9 cellular contexts compared by ENCODE assay signal in the genomic region with DNA sequence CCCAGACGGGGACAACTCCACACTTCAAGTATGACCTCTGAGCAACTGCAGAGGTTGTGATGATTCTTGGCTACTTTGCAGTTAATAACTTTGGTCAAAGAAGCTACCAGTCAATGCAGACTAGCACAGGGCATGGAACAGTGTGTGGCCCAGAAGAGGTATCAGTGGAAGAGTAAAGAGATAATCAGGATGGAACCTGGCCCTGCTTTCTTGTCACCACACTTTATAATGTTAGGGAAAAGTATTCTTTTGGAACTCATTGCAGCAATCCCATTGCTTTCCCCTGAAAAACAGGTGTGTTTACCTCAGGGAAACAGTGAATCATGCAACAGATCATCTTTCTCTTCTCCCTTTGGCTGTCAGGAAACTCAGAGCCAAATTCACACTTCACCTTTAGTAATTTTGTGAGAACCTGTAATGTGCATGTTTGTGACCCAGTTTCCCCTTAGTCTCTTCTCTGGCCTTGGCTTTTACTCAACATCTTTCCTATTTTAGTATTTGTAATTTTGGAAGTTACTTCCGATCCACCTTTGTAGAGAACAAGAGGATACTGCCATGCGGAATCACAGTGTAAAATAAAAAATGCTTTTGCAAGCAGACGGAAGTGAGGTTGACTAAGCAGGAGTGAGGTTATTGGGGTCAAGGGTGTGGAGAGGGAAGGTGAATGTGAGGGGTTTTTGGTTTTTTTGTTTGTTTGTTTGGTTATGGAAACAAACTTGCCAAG. TPM values are rescaled to one million over a fixed set of nuclear protein-coding genes. Genes with fewer than 3 reads are reported as not detected.
DNase-seq lines count a peak whose midpoint lies in the region; ATAC-seq, FAIRE-seq and TF ChIP-seq lines count a peak whose summit lies in the region.
"Had no signal": no experiment of that assay in that cellular context is flagged by ENCODE, and none has a peak within 500 bp of the region (broad histone marks: within the 10 kb centered on the region; RNA-seq: fewer than 3 reads in every experiment).

No MANE protein-coding gene starts in this region.

- H3K27me3 Mint-ChIP-seq in CD8-positive, alpha-beta memory T cell, result no peaks in the 10 kb centered on the region
- peaks cover 4% of the 10 kb centered on the region; the same call in 1 of the 2 replicates for H3K27me3 Mint-ChIP-seq in HFFc6 (ENCODE audit: insufficient read depth)
- H3K27me3 Mint-ChIP-seq in activated CD4-positive, alpha-beta memory T cell treated with anti-CD3 and anti-CD28 coated beads for 36 hours, result no peaks in the 10 kb centered on the region

- H3K27ac ChIP-seq in CD8-positive, alpha-beta memory T cell (ENCODE audit: low read depth, low read length), result peak overlapping the region; percentile 40

- peak overlapping the region; percentile 73 to 97 (median 93) for H3K27ac Mint-ChIP-seq in CD8-positive, alpha-beta memory T cell
- H3K27ac Mint-ChIP-seq in HFFc6, result peak overlapping the region; percentile 44
- peak overlapping the region; percentile 85 for H3K27ac Mint-ChIP-seq in activated CD4-positive, alpha-beta memory T cell treated with anti-CD3 and anti-CD28 coated beads for 36 hours

- H3K4me3 Mint-ChIP-seq in CD8-positive, alpha-beta memory T cell, result peak overlapping the region in 6 of 7 donors; percentile 46 to 81 (median 76)
- H3K4me3 Mint-ChIP-seq in HFFc6, result no peak overlapping the region
- no peak overlapping the region for H3K4me3 Mint-ChIP-seq in activated CD4-positive, alpha-beta memory T cell treated with anti-CD3 and anti-CD28 coated beads for 36 hours

- no peak for TF ChIP-seq CTCF in HFFc6 (IDR thresholded peaks at IDR 0.05)

- H3K9me3 Mint-ChIP-seq in CD8-positive, alpha-beta memory T cell, result no peaks in the 10 kb centered on the region
- H3K9me3 Mint-ChIP-seq in HFFc6, result no peaks in the 10 kb centered on the region
- no peaks in the 10 kb centered on the region for H3K9me3 Mint-ChIP-seq in activated CD4-positive, alpha-beta memory T cell treated with anti-CD3 and anti-CD28 coated beads for 36 hours

- peaks cover 26 to 28% (median 26%) of the 10 kb centered on the region in 3 donors for H3K4me1 Mint-ChIP-seq in CD8-positive, alpha-beta memory T cell
- peaks cover 32% of the 10 kb centered on the region for H3K4me1 Mint-ChIP-seq in HFFc6 (ENCODE audit: low read depth)
- peaks cover 36% of the 10 kb centered on the region for H3K4me1 Mint-ChIP-seq in activated CD4-positive, alpha-beta memory T cell treated with anti-CD3 and anti-CD28 coated beads for 36 hours (ENCODE audit: low read depth)

- H3K36me3 Mint-ChIP-seq in CD8-positive, alpha-beta memory T cell, result peaks cover 0 to 14% (median 6%) of the 10 kb centered on the region in 3 donors
- peaks cover 7% of the 10 kb centered on the region for H3K36me3 Mint-ChIP-seq in HFFc6 (ENCODE audit: low read depth)
- peaks cover 3% of the 10 kb centered on the region for H3K36me3 Mint-ChIP-seq in activated CD4-positive, alpha-beta memory T cell treated with anti-CD3 and anti-CD28 coated beads for 36 hours

- ATAC-seq in left colon, result peak; percentile 6

- H3K4me1 ChIP-seq in CD8-positive, alpha-beta memory T cell (ENCODE audit: insufficient read depth, low read length), result peaks cover 25% of the 10 kb centered on the region

- DNase-seq in CD8-positive, alpha-beta memory T cell, result no peak
- DNase-seq in HFFc6 (no peak), left colon (no peak), NCI-H1048 (lab: John Stamatoyannopoulos, UW) (no peak), GM19239 (ENCODE audit: insufficient read length, low spot score) (no peak), DMS114 treated with DMSO at 0.1 percent for 48 hours (lab: John Stamatoyannopoulos, UW; ENCODE audit: unreplicated experiment) (no peak)
- no peak for DNase-seq in activated CD4-positive, alpha-beta memory T cell treated with anti-CD3 and anti-CD28 coated beads for 36 hours
- DNase-seq in stimulated activated CD4-positive, alpha-beta T cell treated with anti-CD3 and anti-CD28 coated beads, Interleukin-15, amount 100 ng/mL, for 24 hours, result no peak
- DNase-seq: NCI-H446 had no signal

- CTCF ChIA-PET in CD8-positive, alpha-beta memory T cell (lab: Charles Lee), result interaction anchor here (1.0 to 1.3 kb wide), 3 partner anchors 33 to 196 kb away, joined by 3 read pairs; no protein-coding TSS in a partner anchor
- CTCF ChIA-PET in activated CD4-positive, alpha-beta memory T cell treated with anti-CD3 and anti-CD28 coated beads for 36 hours (lab: Charles Lee), result interaction anchor here (1.2 kb wide), 1 partner anchor 117 kb away, joined by 3 read pairs; no protein-coding TSS in a partner anchor

- H3K36me3 ChIP-seq in CD8-positive, alpha-beta memory T cell (ENCODE audit: insufficient read depth, low read length), result no peaks in the 10 kb centered on the region

- intact Hi-C loops in activated CD4-positive, alpha-beta memory T cell treated with anti-CD3 and anti-CD28 coated beads for 36 hours (cut with micrococcal nuclease), result loop anchor here (2.0 kb wide), 1 partner anchor 32 kb away; the partner anchor contains the start of gene MXD1
- intact Hi-C loops in left colon (cut with DNase I, micrococcal nuclease), result no loop called here

- H3K4me3 ChIP-seq in CD8-positive, alpha-beta memory T cell (ENCODE audit: low read length), result no peak overlapping the region

- H3K27me3 ChIP-seq in CD8-positive, alpha-beta memory T cell (ENCODE audit: insufficient read depth, low read length, poor library complexity, severe bottlenecking), result no peaks in the 10 kb centered on the region

- FAIRE-seq in GM19239 (lab: Jason Lieb, UNC), result no peak

- no peaks in the 10 kb centered on the region for H3K9me3 ChIP-seq in CD8-positive, alpha-beta memory T cell (ENCODE audit: low read length)

- POLR2A ChIA-PET in CD8-positive, alpha-beta memory T cell (lab: Charles Lee), result interaction anchor here (0.9 to 1.3 kb wide), 2 partner anchors 33 to 141 kb away, joined by 5 to 7 read pairs; partner anchors contain the start of gene MXD1
- POLR2A ChIA-PET in activated CD4-positive, alpha-beta memory T cell treated with anti-CD3 and anti-CD28 coated beads for 36 hours (lab: Charles Lee), result interaction anchor here (0.9 to 1.8 kb wide), 6 partner anchors 14 to 346 kb away, joined by 3 to 10 read pairs (median 4); partner anchors contain the start of genes C2orf42, MXD1 and SNRPG

RNA-seq across cellular contexts. Expression of gene ASPRV1, which starts 14.2 kb away (rescaled TPM):
- under 1 TPM; 0.64 to 0.77 TPM for total RNA-seq in CD8-positive, alpha-beta memory T cell
- 0.99 TPM for polyA plus RNA-seq in CD8-positive, alpha-beta memory T cell
- under 1 TPM in 2 of 6 experiments, not detected in 4; 0.07 to 0.15 TPM for total RNA-seq in HFFc6 (2021; fragmentation: NEBNext Ultra II Directional; extraction: Animal tissue kit (Norgen Biotek cat#: 25700))
- total RNA-seq in activated CD4-positive, alpha-beta memory T cell treated with anti-CD3 and anti-CD28 coated beads for 36 hours, result under 1 TPM; 0.63 to 0.71 TPM
- total RNA-seq in left colon, result 1 to 10 TPM in 1 of 2 donors, under 1 TPM in 1; 0.43 to 1.2 TPM

RNA-seq across cellular contexts. Expression of gene MXD1, which starts 32.3 kb away (rescaled TPM):
- total RNA-seq in CD8-positive, alpha-beta memory T cell, result 1 to 10 TPM; 7.2 to 8.1 TPM
- 10.5 TPM for polyA plus RNA-seq in CD8-positive, alpha-beta memory T cell
- 1 to 10 TPM; 4.1 to 9.1 (median 6.9) TPM for total RNA-seq in HFFc6 (2021; fragmentation: NEBNext Ultra II Directional; extraction: Animal tissue kit (Norgen Biotek cat#: 25700))
- total RNA-seq in activated CD4-positive, alpha-beta memory T cell treated with anti-CD3 and anti-CD28 coated beads for 36 hours, result 10 to 100 TPM; 14.1 to 15.9 TPM
- 100 to 1,000 TPM; 136 to 244 TPM for total RNA-seq in left colon

RNA-seq across cellular contexts. Expression of gene SNRNP27, which starts 53.5 kb away (rescaled TPM):
- total RNA-seq in CD8-positive, alpha-beta memory T cell, result 10 to 100 TPM; 59.6 to 61.2 TPM
- 79.6 TPM for polyA plus RNA-seq in CD8-positive, alpha-beta memory T cell
- 10 to 100 TPM; 46.4 to 62.0 (median 55.7) TPM for total RNA-seq in HFFc6 (2021; fragmentation: NEBNext Ultra II Directional; extraction: Animal tissue kit (Norgen Biotek cat#: 25700))
- total RNA-seq in activated CD4-positive, alpha-beta memory T cell treated with anti-CD3 and anti-CD28 coated beads for 36 hours, result 10 to 100 TPM; 67.5 to 70.4 TPM
- total RNA-seq in left colon, result 10 to 100 TPM; 30.7 to 32.7 TPM

Comparison
In these comparisons a context has a peak if more than half of its experiments do, and no peak if none do; other contexts are left out.
1. H3K4me3 Mint-ChIP-seq: peak in CD8-positive, alpha-beta memory T cell (6 of 7); none in HFFc6 (single experiment) and activated CD4-positive, alpha-beta memory T cell treated with anti-CD3 and anti-CD28 coated beads for 36 hours (single experiment).
2. RNA of gene MXD1, which starts 32.3 kb away (total RNA-seq): 136 to 244 TPM in left colon; 14.1 to 15.9 TPM in activated CD4-positive, alpha-beta memory T cell treated with anti-CD3 and anti-CD28 coated beads for 36 hours, 7.2 to 8.1 TPM in CD8-positive, alpha-beta memory T cell and 4.1 to 9.1 TPM in HFFc6; every median in the first group is over 4 times any median in the second.
3. Peak in every context shown above with its lines, with median percentiles within 50 percentile points of each other: H3K27ac Mint-ChIP-seq.